ENCODE assay signal across 28 cellular contexts in the genomic region with DNA sequence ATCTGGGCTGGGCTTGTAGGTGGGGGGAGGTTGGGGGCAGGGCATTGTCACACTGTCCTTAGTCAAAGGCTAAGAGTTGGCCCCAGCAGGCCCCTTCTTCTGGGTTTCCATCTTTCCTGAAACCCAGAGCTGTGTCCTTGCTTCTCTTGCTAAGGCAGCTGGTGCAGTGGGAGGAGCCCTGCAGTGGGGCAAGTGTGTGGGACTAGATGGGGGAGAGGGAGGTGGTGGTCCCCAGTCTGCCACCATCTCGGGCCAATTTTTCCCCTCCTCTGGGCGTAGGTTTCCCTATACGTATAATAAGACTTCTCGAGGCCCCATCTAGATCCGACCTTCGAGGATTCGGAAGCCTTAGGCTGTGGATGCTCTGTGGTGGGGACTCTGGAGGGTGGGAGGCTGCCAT. TPM values are rescaled to one million over a fixed set of nuclear protein-coding genes. Genes with fewer than 3 reads are reported as not detected.
"Had no signal": no experiment of that assay in that cellular context is flagged by ENCODE, and none has a peak within 500 bp of the region (broad histone marks: within the 10 kb centered on the region; RNA-seq: fewer than 3 reads in every experiment).

No MANE protein-coding gene starts in this region.

- ATAC-seq: activated CD4-positive, alpha-beta T cell treated with anti-CD3 and anti-CD28 coated beads for 36 hours; activated T-cell treated with anti-CD3 and anti-CD28 coated beads, Interleukin-2, amount 50 U/mL, for 72 hours; gastrocnemius medialis; mucosa of descending colon; natural killer cell treated with Interleukin-12 subunit alpha and Interleukin-12 subunit beta and Interleukin-15 and Interleukin-18, amount 100 ng/mL, for 72 hours; sciatic nerve; stimulated activated memory B cell treated with anti-CD40 and anti-IgM and Interleukin-4, amounts not matched to agents 10 μg/mL and 1 μg/mL and 100 μg/mL, for 72 hours had no signal

- H3K36me3 Mint-ChIP-seq: activated naive CD8-positive, alpha-beta T cell treated with anti-CD3 and anti-CD28 coated beads for 36 hours; natural killer cell treated with Interleukin-12 subunit alpha and Interleukin-12 subunit beta and Interleukin-15 and Interleukin-18, amount 100 ng/mL, for 72 hours; stimulated activated memory B cell treated with anti-CD40 and anti-IgM and Interleukin-4, amounts not matched to agents 10 μg/mL and 1 μg/mL and 100 μg/mL, for 72 hours had no signal

- H3K9me3 Mint-ChIP-seq: activated naive CD4-positive, alpha-beta T cell treated with anti-CD3 and anti-CD28 coated beads for 36 hours; activated naive CD8-positive, alpha-beta T cell treated with anti-CD3 and anti-CD28 coated beads for 36 hours; activated T-cell treated with anti-CD3 and anti-CD28 coated beads, Interleukin-2, amount 50 U/mL, for 72 hours; dendritic cell treated with granulocyte-macrophage colony-stimulating factor and Interleukin-4, amounts not matched to agents 40 ng/mL and 50 ng/mL, for 4 days; natural killer cell treated with Interleukin-12 subunit alpha and Interleukin-12 subunit beta and Interleukin-15 and Interleukin-18, amount 100 ng/mL, for 72 hours; stimulated activated memory B cell treated with anti-CD40 and anti-IgM and Interleukin-4, amounts not matched to agents 10 μg/mL and 1 μg/mL and 100 μg/mL, for 72 hours had no signal

- H3K36me3 ChIP-seq: adrenal gland, ascending aorta, brain microvascular endothelial cell, gastrocnemius medialis, left ventricle myocardium inferior, ovary, suprapubic skin, tibial nerve had no signal

- H3K27ac ChIP-seq: adrenal gland, ascending aorta, brain microvascular endothelial cell, gastrocnemius medialis, left ventricle myocardium inferior, ovary, suprapubic skin, tibial nerve had no signal

- H3K27me3 ChIP-seq: ascending aorta, ovary had no signal

- H3K4me3 ChIP-seq: adrenal gland, ascending aorta, gastrocnemius medialis, left ventricle myocardium inferior, mucosa of descending colon, ovary, suprapubic skin, tibial nerve had no signal

- H3K27ac Mint-ChIP-seq: activated CD4-positive, alpha-beta T cell treated with anti-CD3 and anti-CD28 coated beads for 36 hours; activated naive CD4-positive, alpha-beta T cell treated with anti-CD3 and anti-CD28 coated beads for 36 hours; activated naive CD8-positive, alpha-beta T cell treated with anti-CD3 and anti-CD28 coated beads for 36 hours; activated T-cell treated with anti-CD3 and anti-CD28 coated beads, Interleukin-2, amount 50 U/mL, for 72 hours; dendritic cell treated with granulocyte-macrophage colony-stimulating factor and Interleukin-4, amounts not matched to agents 40 ng/mL and 50 ng/mL, for 4 days; natural killer cell treated with Interleukin-12 subunit alpha and Interleukin-12 subunit beta and Interleukin-15 and Interleukin-18, amount 100 ng/mL, for 72 hours; progenitor cell of endocrine pancreas; stimulated activated memory B cell treated with anti-CD40 and anti-IgM and Interleukin-4, amounts not matched to agents 10 μg/mL and 1 μg/mL and 100 μg/mL, for 72 hours had no signal

- H3K9me3 ChIP-seq: adrenal gland, ascending aorta, gastrocnemius medialis, left ventricle myocardium inferior, mucosa of descending colon, ovary, suprapubic skin, tibial nerve had no signal

- DNase-seq: activated CD4-positive, alpha-beta T cell treated with anti-CD3 and anti-CD28 coated beads for 36 hours; activated CD4-positive, alpha-beta T cell treated with anti-CD3 and anti-CD28 coated beads, Interleukin-2, amount 50 U/mL, for 4 hours; activated CD4-positive, CD25-positive, alpha-beta regulatory T cell; activated naive CD4-positive, alpha-beta T cell treated with anti-CD3 and anti-CD28 coated beads for 36 hours; activated naive CD8-positive, alpha-beta T cell treated with anti-CD3 and anti-CD28 coated beads for 36 hours; activated T-cell treated with anti-CD3 and anti-CD28 coated beads for 4 hours; activated T-cell treated with anti-CD3 and anti-CD28 coated beads, Interleukin-2, amount 50 U/mL, for 72 hours; adrenal gland; brain microvascular endothelial cell; effector CD8-positive, alpha-beta T cell; gastrocnemius medialis; glutamatergic neuron; left ventricle myocardium inferior; mucosa of descending colon; ovary; retina; small intestine; stimulated activated CD4-positive, alpha-beta T cell treated with anti-CD3 and anti-CD28 coated beads, Interleukin-4, amount 100 ng/mL, for 4 hours; stimulated activated CD8-positive, alpha-beta memory T cell treated with anti-CD3 and anti-CD28 coated beads, Interleukin-4, amount 100 ng/mL, for 48 hours had no signal

- H3K4me1 ChIP-seq: ascending aorta, gastrocnemius medialis had no signal

- H3K4me3 Mint-ChIP-seq: activated CD4-positive, alpha-beta T cell treated with anti-CD3 and anti-CD28 coated beads for 36 hours; activated naive CD4-positive, alpha-beta T cell treated with anti-CD3 and anti-CD28 coated beads for 36 hours; activated naive CD8-positive, alpha-beta T cell treated with anti-CD3 and anti-CD28 coated beads for 36 hours; activated T-cell treated with anti-CD3 and anti-CD28 coated beads, Interleukin-2, amount 50 U/mL, for 72 hours; dendritic cell treated with granulocyte-macrophage colony-stimulating factor and Interleukin-4, amounts not matched to agents 40 ng/mL and 50 ng/mL, for 4 days; natural killer cell treated with Interleukin-12 subunit alpha and Interleukin-12 subunit beta and Interleukin-15 and Interleukin-18, amount 100 ng/mL, for 72 hours; stimulated activated memory B cell treated with anti-CD40 and anti-IgM and Interleukin-4, amounts not matched to agents 10 μg/mL and 1 μg/mL and 100 μg/mL, for 72 hours had no signal

RNA-seq across cellular contexts. Expression of a gene that starts 3.5 kb away (rescaled TPM):
- total RNA-seq: activated CD4-positive, alpha-beta T cell treated with anti-CD3 and anti-CD28 coated beads for 36 hours; activated naive CD4-positive, alpha-beta T cell treated with anti-CD3 and anti-CD28 coated beads for 36 hours; activated naive CD8-positive, alpha-beta T cell treated with anti-CD3 and anti-CD28 coated beads for 36 hours; activated T-cell treated with anti-CD3 and anti-CD28 coated beads, Interleukin-2, amount 50 U/mL, for 72 hours; ascending aorta; gastrocnemius medialis; natural killer cell treated with Interleukin-12 subunit alpha and Interleukin-12 subunit beta and Interleukin-15 and Interleukin-18, amount 100 ng/mL, for 72 hours; suprapubic skin; T-helper 1 cell treated with Interleukin-12 subunit alpha and Interleukin-12 subunit beta and Interleukin-4 antibody, amounts not matched to agents 30 ng/mL and 1 ng/mL, for 36 hours had no signal
